In the genomic region with DNA sequence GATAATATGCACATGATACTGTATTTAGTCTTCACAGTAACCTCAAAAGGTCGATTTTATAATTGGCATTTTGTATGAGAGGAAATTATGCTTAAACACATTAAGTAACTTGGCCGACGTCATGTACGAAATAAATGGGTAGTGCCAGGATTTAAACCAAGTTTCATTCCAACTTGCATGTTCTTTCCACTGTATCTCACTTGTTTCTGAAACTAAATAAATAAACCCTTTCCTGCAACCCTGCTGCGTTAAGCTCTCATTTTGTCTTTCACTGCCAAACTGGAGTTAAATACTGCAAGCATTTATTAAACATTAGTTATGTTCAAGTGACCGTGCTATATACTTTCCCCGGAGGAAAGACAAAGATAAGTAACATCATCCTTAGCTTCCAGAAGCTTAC, we compare ENCODE assay signal across 27 cellular contexts.
DNase-seq lines count a peak whose midpoint lies in the region; ATAC-seq and TF ChIP-seq lines count a peak whose summit lies in the region.
"Had no signal": no experiment of that assay in that cellular context is flagged by ENCODE, and none has a peak within 500 bp of the region (broad histone marks: within the 10 kb centered on the region; RNA-seq: fewer than 3 reads in every experiment).

No MANE protein-coding gene starts in this region.

- H2BK15ac ChIP-seq in mesendoderm (replicated peaks; ENCODE audit: low read depth): no peak overlapping the region

- H3K4ac ChIP-seq in mesendoderm (ENCODE audit: low read depth, low read length): no peak overlapping the region

- H3K4me1 ChIP-seq in ascending aorta: peaks cover 5 to 41% of the 10 kb centered on the region in 2 donors
- peaks cover 18% of the 10 kb centered on the region for H3K4me1 ChIP-seq in fibroblast of lung (ENCODE audit: control insufficient read depth, extremely low read depth, insufficient read depth, low read length)
- H3K4me1 ChIP-seq in subcutaneous abdominal adipose tissue (ENCODE audit: control insufficient read depth in 5 of 5, insufficient read depth in 5 of 5, low read length in 5 of 5): peaks cover 3 to 51% (median 44%) of the 10 kb centered on the region in 5 donors
- no peaks in the 10 kb centered on the region for H3K4me1 ChIP-seq in mesendoderm (ENCODE audit: control insufficient read depth, low read depth, low read length)

- DNase-seq in LNCaP clone FGC (ENCODE audit: low read depth): peak; percentile 43
- DNase-seq in ascending aorta (ENCODE audit: low spot score in 2 of 2): no peak
- peak in 1 of 2 donors; percentile 74 for DNase-seq in fibroblast of lung (ENCODE audit: low read depth in 2 of 2)
- no peak for DNase-seq in NCI-H748 (lab: John Stamatoyannopoulos, UW; ENCODE audit: unreplicated experiment)
- DNase-seq in mesendoderm: no peak
- DNase-seq: activated CD4-positive, alpha-beta memory T cell treated with anti-CD3 and anti-CD28 coated beads, Interleukin-2, amount 10 ng/mL, durations not matched to agents 7 days and 5 days; activated CD4-positive, alpha-beta T cell treated with anti-CD3 and anti-CD28 coated beads for 1 hour; activated CD8-positive, alpha-beta memory T cell treated with anti-CD3 and anti-CD28 coated beads, Interleukin-2, amount 50 U/mL, for 48 hours; anterior cingulate cortex; DMS79; dorsolateral prefrontal cortex; GF-D8; natural killer cell; NCI-H1105; NCI-H2029; NCI-H774; occipital lobe; small intestine; stimulated activated CD4-positive, alpha-beta T cell treated with anti-CD3 and anti-CD28 coated beads, Interleukin-2, amount 100 ng/mL, for 24 hours; substantia nigra; upper lobe of right lung had no signal

- no peak overlapping the region for H3K18ac ChIP-seq in mesendoderm (ENCODE audit: low read length)

- no peaks in the 10 kb centered on the region for H3K79me1 ChIP-seq in mesendoderm (ENCODE audit: low read length)

- H3K27me3 ChIP-seq in ascending aorta (no peaks in the 10 kb centered on the region), fibroblast of lung (ENCODE audit: control insufficient read depth, insufficient read depth, low read length) (no peaks in the 10 kb centered on the region), subcutaneous abdominal adipose tissue (ENCODE audit: control insufficient read depth in 5 of 5, insufficient read depth in 4 of 5, low read length in 5 of 5) (no peaks in the 10 kb centered on the region), mesendoderm (ENCODE audit: insufficient read depth, low read length, poor library complexity) (no peaks in the 10 kb centered on the region)
- H3K27me3 ChIP-seq: dorsolateral prefrontal cortex, upper lobe of right lung had no signal

- no peak overlapping the region for H2AK5ac ChIP-seq in mesendoderm (ENCODE audit: low read length)

- ATAC-seq in HG02885 (IDR thresholded peaks at IDR 0.05; ENCODE audit: poor library complexity, unreplicated experiment): no peak
- ATAC-seq: activated T-helper 17 cell treated with anti-CD3 and anti-CD28 coated beads, Interleukin-2, amount 50 U/mL, for 72 hours; HepG2; natural killer cell; upper lobe of right lung had no signal

- H3K9me3 ChIP-seq in ascending aorta: no peaks in the 10 kb centered on the region
- no peaks in the 10 kb centered on the region for H3K9me3 ChIP-seq in fibroblast of lung (ENCODE audit: control insufficient read depth, insufficient read depth, low read depth, low read length)
- H3K9me3 ChIP-seq in subcutaneous abdominal adipose tissue (ENCODE audit: control insufficient read depth in 5 of 5, low read length in 5 of 5): no peaks in the 10 kb centered on the region
- H3K9me3 ChIP-seq: upper lobe of right lung had no signal

- H4K8ac ChIP-seq in mesendoderm (ENCODE audit: low read depth, low read length): no peak overlapping the region

- H3K79me2 ChIP-seq in fibroblast of lung (ENCODE audit: control insufficient read depth, insufficient read depth, low read length): no peaks in the 10 kb centered on the region
- H3K79me2 ChIP-seq in mesendoderm (ENCODE audit: control insufficient read depth, insufficient read depth, low read length): no peaks in the 10 kb centered on the region

- H2BK5ac ChIP-seq in mesendoderm (ENCODE audit: low read length): no peak overlapping the region

- H3K27ac ChIP-seq in ascending aorta (peak overlapping the region; percentile 82 to 87), fibroblast of lung (ENCODE audit: insufficient read depth, low read length) (peak overlapping the region; percentile 1), subcutaneous abdominal adipose tissue (ENCODE audit: low read depth, low read length) (peak overlapping the region; percentile 1), mesendoderm (ENCODE audit: low read depth, low read length) (no peak overlapping the region)
- H3K27ac ChIP-seq: C4-2B, SK-N-MC, upper lobe of right lung had no signal

- H3K36me3 ChIP-seq in ascending aorta: no peaks in the 10 kb centered on the region
- no peaks in the 10 kb centered on the region for H3K36me3 ChIP-seq in fibroblast of lung (ENCODE audit: control insufficient read depth, insufficient read depth, low read length)
- no peaks in the 10 kb centered on the region for H3K36me3 ChIP-seq in subcutaneous abdominal adipose tissue (ENCODE audit: control insufficient read depth in 5 of 5, insufficient read depth in 5 of 5, low read length in 5 of 5)
- no peaks in the 10 kb centered on the region for H3K36me3 ChIP-seq in mesendoderm (ENCODE audit: control insufficient read depth, insufficient read depth, low read length)
- H3K36me3 ChIP-seq: upper lobe of right lung had no signal

- peak overlapping the region; percentile 30 for H3K4me2 ChIP-seq in fibroblast of lung (ENCODE audit: extremely low read depth, insufficient read depth, low read length)
- no peak overlapping the region for H3K4me2 ChIP-seq in mesendoderm (ENCODE audit: low read length)

- no peaks in the 10 kb centered on the region for H4K20me1 ChIP-seq in fibroblast of lung (ENCODE audit: control insufficient read depth, extremely low read depth, insufficient read depth, low read length)

- no peak overlapping the region for H4K5ac ChIP-seq in mesendoderm (ENCODE audit: low read length)

- peak overlapping the region; percentile 25 for H2AFZ ChIP-seq in fibroblast of lung (ENCODE audit: low read length)

- H3K4me3 ChIP-seq in LNCaP clone FGC (ENCODE audit: low read depth, low read length) (0 out of 2 replicates have a peak overlapping the region, but pooled peaks have one; percentile 14), ascending aorta (no peak overlapping the region), fibroblast of lung (replicated peaks in 1 of 4; ENCODE audit: control extremely low read depth in 1 of 4, insufficient read depth in 1 of 4, low read depth in 3 of 4, low read length in 4 of 4) (no peak overlapping the region), subcutaneous abdominal adipose tissue (ENCODE audit: low read depth in 1 of 5, low read length in 5 of 5) (no peak overlapping the region), mesendoderm (ENCODE audit: low read length) (no peak overlapping the region)
- H3K4me3 ChIP-seq: dorsolateral prefrontal cortex, SK-N-MC, upper lobe of right lung had no signal

- no peak overlapping the region for H3K23ac ChIP-seq in mesendoderm (ENCODE audit: low read length)

- H3K9ac ChIP-seq in fibroblast of lung (ENCODE audit: insufficient read depth, low read length) (no peak overlapping the region), subcutaneous abdominal adipose tissue (ENCODE audit: low read length in 5 of 5) (no peak overlapping the region), mesendoderm (ENCODE audit: low read length) (no peak overlapping the region)

- WGBS in mesendoderm (ENCODE audit: extremely low coverage, insufficient coverage, low lambda C conversion rate): no CpG with 5 or more reads among the region's 7 CpGs

- no peak overlapping the region for H2BK120ac ChIP-seq in mesendoderm (ENCODE audit: low read depth, low read length)

- TF ChIP-seq CTCF in LNCaP clone FGC (IDR thresholded peaks at IDR 0.05; ENCODE audit: control insufficient read depth, extremely low read depth, insufficient read depth) (no peak), ascending aorta (IDR thresholded peaks at IDR 0.05) (no peak), fibroblast of lung (conservative IDR thresholded peaks at IDR 0.05 in 1 of 2, IDR thresholded peaks at IDR 0.05 in 1 of 2; ENCODE audit: low read depth in 1 of 2, low read length in 2 of 2) (no peak)

- H3K56ac ChIP-seq in mesendoderm (ENCODE audit: low read length): no peak overlapping the region

- intact Hi-C loops in ascending aorta (cut with DNase I): loop anchor here (1.0 kb wide), 1 partner anchor 294 kb away; a partner anchor contains a TSS
